1 cellular context compared by ENCODE assay signal in the genomic region with DNA sequence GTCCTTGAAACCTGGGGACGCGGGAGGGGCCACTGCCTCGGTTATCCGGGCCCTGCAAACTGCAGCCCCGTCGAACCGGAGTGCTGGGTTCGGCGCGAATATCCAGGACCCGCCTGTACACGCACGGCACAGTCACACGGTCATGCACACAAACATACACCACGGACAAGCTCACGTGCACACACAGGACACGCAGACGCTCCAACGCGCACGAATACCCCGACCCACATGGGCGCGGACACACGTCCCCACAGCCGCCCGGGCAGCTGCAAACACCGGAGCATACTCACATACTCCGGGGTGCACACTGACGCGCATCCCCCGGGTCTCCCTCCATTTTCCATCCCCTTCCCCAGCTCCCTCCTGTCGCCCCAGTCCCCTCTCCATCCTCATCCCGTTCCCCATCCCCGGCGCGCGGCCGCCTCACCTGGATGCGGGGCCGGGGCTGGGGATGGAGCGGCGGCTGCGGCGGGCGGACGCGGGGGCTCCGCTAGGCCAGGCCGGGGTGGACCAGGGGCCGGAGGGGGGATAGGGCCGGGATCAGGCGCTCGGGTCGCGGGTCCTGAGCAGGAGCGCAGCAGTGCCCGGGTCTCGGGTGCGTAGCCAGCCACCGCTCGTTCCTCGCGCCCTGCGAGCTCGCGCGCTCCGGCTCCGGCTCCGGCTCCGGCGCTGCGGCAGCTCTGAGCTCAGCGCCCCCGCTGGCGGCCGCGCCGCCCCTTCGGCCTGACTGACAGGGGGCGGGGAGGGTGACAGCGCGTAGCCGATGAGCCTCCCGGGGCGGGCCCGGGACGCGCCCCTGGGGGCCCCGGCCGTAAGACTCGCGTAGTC.
TF ChIP-seq lines count a peak whose summit lies in the region.

Gene EIF4E1B, plus strand, starts transcription at position 823 of the 828 bp plus-strand sequence. CDS start 12,113 bp downstream, outside the sequence.
Gene SNCB, minus strand, starts transcription at position 682 of the 828 bp plus-strand sequence. CDS start 880 bp downstream, outside the sequence.

TF ChIP-seq in WTC11, 78 proteins besides CTCF, POLR2A, EP300 and RAD21 (continued from another document and continues in another):
- TF ChIP-seq ZNF396 (CRISPR knock-in tag; IDR thresholded peaks at IDR 0.05; ENCODE audit: borderline replicate concordance) (no peak), IRF1 (CRISPR knock-in tag; IDR thresholded peaks at IDR 0.05) (no peak), ZNF416 (CRISPR knock-in tag; IDR thresholded peaks at IDR 0.05) (no peak), ELF4 (CRISPR knock-in tag; IDR thresholded peaks at IDR 0.05; ENCODE audit: low read depth) (no peak), STAT6 (CRISPR knock-in tag; conservative IDR thresholded peaks at IDR 0.05; ENCODE audit: low read depth) (no peak), ZNF425 (CRISPR knock-in tag; conservative IDR thresholded peaks at IDR 0.05) (no peak), USF2 (CRISPR knock-in tag; IDR thresholded peaks at IDR 0.05) (no peak), MXD4 (CRISPR knock-in tag; IDR thresholded peaks at IDR 0.05; ENCODE audit: borderline replicate concordance) (no peak), E2F5 (CRISPR knock-in tag; IDR thresholded peaks at IDR 0.05) (peak; percentile 87), TEAD4 (CRISPR knock-in tag; IDR thresholded peaks at IDR 0.05) (no peak; the same call in 1 of the 2 replicates), ZNF423 (CRISPR knock-in tag; IDR thresholded peaks at IDR 0.05) (peak; percentile 87), GABPB1 (CRISPR knock-in tag; IDR thresholded peaks at IDR 0.05) (no peak), AFF4 (CRISPR knock-in tag; IDR thresholded peaks at IDR 0.05; ENCODE audit: borderline replicate concordance) (no peak), MYBL2 (CRISPR knock-in tag; IDR thresholded peaks at IDR 0.05) (no peak; the same call in 1 of the 2 replicates), SMAD4 (CRISPR knock-in tag; IDR thresholded peaks at IDR 0.05) (no peak), ZBTB21 (CRISPR knock-in tag; IDR thresholded peaks at IDR 0.05; ENCODE audit: borderline replicate concordance) (peak; percentile 45; the same call in 1 of the 2 replicates), CREM (CRISPR knock-in tag; IDR thresholded peaks at IDR 0.05) (0 out of 2 replicates have a peak, but pooled peaks have one; percentile 8), PRRX2 (CRISPR knock-in tag; IDR thresholded peaks at IDR 0.05) (no peak), ZNF263 (CRISPR knock-in tag; IDR thresholded peaks at IDR 0.05; ENCODE audit: low read depth) (peak; percentile 52; the same call in 1 of the 2 replicates), TP53 (CRISPR knock-in tag; IDR thresholded peaks at IDR 0.05) (peak; percentile 56; the same call in 1 of the 2 replicates), KAT7 (CRISPR knock-in tag; IDR thresholded peaks at IDR 0.05; ENCODE audit: borderline replicate concordance) (peak; percentile 17; the same call in 1 of the 2 replicates)
- TF ChIP-seq, protein P1, sequence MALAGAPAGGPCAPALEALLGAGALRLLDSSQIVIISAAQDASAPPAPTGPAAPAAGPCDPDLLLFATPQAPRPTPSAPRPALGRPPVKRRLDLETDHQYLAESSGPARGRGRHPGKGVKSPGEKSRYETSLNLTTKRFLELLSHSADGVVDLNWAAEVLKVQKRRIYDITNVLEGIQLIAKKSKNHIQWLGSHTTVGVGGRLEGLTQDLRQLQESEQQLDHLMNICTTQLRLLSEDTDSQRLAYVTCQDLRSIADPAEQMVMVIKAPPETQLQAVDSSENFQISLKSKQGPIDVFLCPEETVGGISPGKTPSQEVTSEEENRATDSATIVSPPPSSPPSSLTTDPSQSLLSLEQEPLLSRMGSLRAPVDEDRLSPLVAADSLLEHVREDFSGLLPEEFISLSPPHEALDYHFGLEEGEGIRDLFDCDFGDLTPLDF (CRISPR knock-in tag; IDR thresholded peaks at IDR 0.05): no peak
- TF ChIP-seq, protein P2, sequence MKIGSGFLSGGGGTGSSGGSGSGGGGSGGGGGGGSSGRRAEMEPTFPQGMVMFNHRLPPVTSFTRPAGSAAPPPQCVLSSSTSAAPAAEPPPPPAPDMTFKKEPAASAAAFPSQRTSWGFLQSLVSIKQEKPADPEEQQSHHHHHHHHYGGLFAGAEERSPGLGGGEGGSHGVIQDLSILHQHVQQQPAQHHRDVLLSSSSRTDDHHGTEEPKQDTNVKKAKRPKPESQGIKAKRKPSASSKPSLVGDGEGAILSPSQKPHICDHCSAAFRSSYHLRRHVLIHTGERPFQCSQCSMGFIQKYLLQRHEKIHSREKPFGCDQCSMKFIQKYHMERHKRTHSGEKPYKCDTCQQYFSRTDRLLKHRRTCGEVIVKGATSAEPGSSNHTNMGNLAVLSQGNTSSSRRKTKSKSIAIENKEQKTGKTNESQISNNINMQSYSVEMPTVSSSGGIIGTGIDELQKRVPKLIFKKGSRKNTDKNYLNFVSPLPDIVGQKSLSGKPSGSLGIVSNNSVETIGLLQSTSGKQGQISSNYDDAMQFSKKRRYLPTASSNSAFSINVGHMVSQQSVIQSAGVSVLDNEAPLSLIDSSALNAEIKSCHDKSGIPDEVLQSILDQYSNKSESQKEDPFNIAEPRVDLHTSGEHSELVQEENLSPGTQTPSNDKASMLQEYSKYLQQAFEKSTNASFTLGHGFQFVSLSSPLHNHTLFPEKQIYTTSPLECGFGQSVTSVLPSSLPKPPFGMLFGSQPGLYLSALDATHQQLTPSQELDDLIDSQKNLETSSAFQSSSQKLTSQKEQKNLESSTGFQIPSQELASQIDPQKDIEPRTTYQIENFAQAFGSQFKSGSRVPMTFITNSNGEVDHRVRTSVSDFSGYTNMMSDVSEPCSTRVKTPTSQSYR (CRISPR knock-in tag; IDR thresholded peaks at IDR 0.05): no peak
- TF ChIP-seq, protein P3, sequence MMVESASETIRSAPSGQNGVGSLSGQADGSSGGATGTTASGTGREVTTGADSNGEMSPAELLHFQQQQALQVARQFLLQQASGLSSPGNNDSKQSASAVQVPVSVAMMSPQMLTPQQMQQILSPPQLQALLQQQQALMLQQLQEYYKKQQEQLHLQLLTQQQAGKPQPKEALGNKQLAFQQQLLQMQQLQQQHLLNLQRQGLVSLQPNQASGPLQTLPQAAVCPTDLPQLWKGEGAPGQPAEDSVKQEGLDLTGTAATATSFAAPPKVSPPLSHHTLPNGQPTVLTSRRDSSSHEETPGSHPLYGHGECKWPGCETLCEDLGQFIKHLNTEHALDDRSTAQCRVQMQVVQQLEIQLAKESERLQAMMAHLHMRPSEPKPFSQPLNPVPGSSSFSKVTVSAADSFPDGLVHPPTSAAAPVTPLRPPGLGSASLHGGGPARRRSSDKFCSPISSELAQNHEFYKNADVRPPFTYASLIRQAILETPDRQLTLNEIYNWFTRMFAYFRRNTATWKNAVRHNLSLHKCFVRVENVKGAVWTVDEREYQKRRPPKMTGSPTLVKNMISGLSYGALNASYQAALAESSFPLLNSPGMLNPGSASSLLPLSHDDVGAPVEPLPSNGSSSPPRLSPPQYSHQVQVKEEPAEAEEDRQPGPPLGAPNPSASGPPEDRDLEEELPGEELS (CRISPR knock-in tag; IDR thresholded peaks at IDR 0.05): no peak
- TF ChIP-seq, protein P4, sequence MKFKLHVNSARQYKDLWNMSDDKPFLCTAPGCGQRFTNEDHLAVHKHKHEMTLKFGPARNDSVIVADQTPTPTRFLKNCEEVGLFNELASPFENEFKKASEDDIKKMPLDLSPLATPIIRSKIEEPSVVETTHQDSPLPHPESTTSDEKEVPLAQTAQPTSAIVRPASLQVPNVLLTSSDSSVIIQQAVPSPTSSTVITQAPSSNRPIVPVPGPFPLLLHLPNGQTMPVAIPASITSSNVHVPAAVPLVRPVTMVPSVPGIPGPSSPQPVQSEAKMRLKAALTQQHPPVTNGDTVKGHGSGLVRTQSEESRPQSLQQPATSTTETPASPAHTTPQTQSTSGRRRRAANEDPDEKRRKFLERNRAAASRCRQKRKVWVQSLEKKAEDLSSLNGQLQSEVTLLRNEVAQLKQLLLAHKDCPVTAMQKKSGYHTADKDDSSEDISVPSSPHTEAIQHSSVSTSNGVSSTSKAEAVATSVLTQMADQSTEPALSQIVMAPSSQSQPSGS (CRISPR knock-in tag; IDR thresholded peaks at IDR 0.05; ENCODE audit: borderline replicate concordance, low read depth): no peak
